29 cellular contexts compared by ENCODE assay signal in genomic region chr2:75533135-75533534, GRCh38. TPM values are rescaled to one million over a fixed set of nuclear protein-coding genes. Genes with fewer than 3 reads are reported as not detected.
"Had no signal": no experiment of that assay in that cellular context is flagged by ENCODE, and none has a peak within 500 bp of the region (broad histone marks: within the 10 kb centered on the region; RNA-seq: fewer than 3 reads in every experiment).

No MANE protein-coding gene starts in this region.

- H3K4me1 Mint-ChIP-seq: stimulated activated effector memory CD8-positive, alpha-beta T cell treated with anti-CD3 and anti-CD28 coated beads, Interleukin-12 subunit alpha, Interleukin-12 subunit beta, amount 100 ng/mL, for 72 hours; stimulated activated memory B cell treated with anti-CD40 and anti-IgM and Interleukin-4, amounts not matched to agents 10 μg/mL and 1 μg/mL and 100 μg/mL, for 72 hours; stimulated activated naive B cell treated with anti-CD40 and anti-IgM and Interleukin-4, amounts not matched to agents 10 μg/mL and 1 μg/mL and 100 μg/mL, for 72 hours; stimulated activated naive CD8-positive, alpha-beta T cell treated with anti-CD3 and anti-CD28 coated beads, Interleukin-15, amount 100 ng/mL, for 72 hours had no signal

- H3K4me3 ChIP-seq: stomach, suprapubic skin, testis, thoracic aorta, thyroid gland, tibial artery, tibial nerve, transverse colon, upper lobe of left lung, upper lobe of right lung, uterus, vagina had no signal

- H3K4me3 Mint-ChIP-seq: stimulated activated effector memory CD8-positive, alpha-beta T cell treated with anti-CD3 and anti-CD28 coated beads, Interleukin-12 subunit alpha, Interleukin-12 subunit beta, amount 100 ng/mL, for 72 hours; stimulated activated memory B cell treated with anti-CD40 and anti-IgM and Interleukin-4, amounts not matched to agents 10 μg/mL and 1 μg/mL and 100 μg/mL, for 72 hours; stimulated activated naive B cell treated with anti-CD40 and anti-IgM and Interleukin-4, amounts not matched to agents 10 μg/mL and 1 μg/mL and 100 μg/mL, for 72 hours; stimulated activated naive CD8-positive, alpha-beta T cell treated with anti-CD3 and anti-CD28 coated beads, Interleukin-15, amount 100 ng/mL, for 72 hours; stimulated activated naive CD8-positive, alpha-beta T cell treated with anti-CD3 and anti-CD28 coated beads, Interleukin-15, Interleukin-2, amounts not matched to agents 100 ng/mL and 50 ng/mL, for 24 hours; type B pancreatic cell had no signal

- H3K9me3 Mint-ChIP-seq: stimulated activated naive CD8-positive, alpha-beta T cell treated with anti-CD3 and anti-CD28 coated beads, Interleukin-15, amount 100 ng/mL, for 72 hours had no signal

- ATAC-seq: stimulated activated effector memory CD8-positive, alpha-beta T cell treated with anti-CD3 and anti-CD28 coated beads, Interleukin-12 subunit alpha, Interleukin-12 subunit beta, amount 100 ng/mL, for 72 hours; stimulated activated memory B cell treated with anti-CD40 and anti-IgM and Interleukin-4, amounts not matched to agents 10 μg/mL and 1 μg/mL and 100 μg/mL, for 72 hours; stimulated activated naive B cell treated with anti-CD40 and anti-IgM and Interleukin-4, amounts not matched to agents 10 μg/mL and 1 μg/mL and 100 μg/mL, for 72 hours; stimulated activated naive CD8-positive, alpha-beta T cell treated with anti-CD3 and anti-CD28 coated beads, Interleukin-15, amount 100 ng/mL, for 72 hours; stimulated activated naive CD8-positive, alpha-beta T cell treated with anti-CD3 and anti-CD28 coated beads, Interleukin-15, Interleukin-2, amounts not matched to agents 100 U/mL and 50 U/mL, for 24 hours; upper lobe of right lung had no signal

- DNase-seq: stimulated activated CD4-positive, alpha-beta T cell treated with anti-CD3 and anti-CD28 coated beads, Interleukin-2, amount 100 ng/mL, for 48 hours; stimulated activated CD4-positive, alpha-beta T cell treated with anti-CD3 and anti-CD28 coated beads, Interleukin-4, amount 100 ng/mL, for 1 hour; stimulated activated CD4-positive, alpha-beta T cell treated with anti-CD3 and anti-CD28 coated beads, Interleukin-4, amount 100 ng/mL, for 24 hours; stimulated activated CD4-positive, alpha-beta T cell treated with anti-CD3 and anti-CD28 coated beads, Interleukin-4, amount 100 ng/mL, for 4 hours; stimulated activated CD8-positive, alpha-beta memory T cell treated with anti-CD3 and anti-CD28 coated beads, Interleukin-4, amount 100 ng/mL, for 48 hours; stimulated activated naive B cell treated with anti-CD40 and anti-IgM and Interleukin-4, amounts not matched to agents 10 μg/mL and 1 μg/mL and 100 μg/mL, for 72 hours; stimulated activated naive CD4-positive, alpha-beta T cell; stimulated activated naive CD4-positive, alpha-beta T cell treated with Interleukin-2 at 50 U/mL for 16 hours; stimulated activated naive CD8-positive, alpha-beta T cell treated with anti-CD3 and anti-CD28 coated beads, Interleukin-15, amount 100 ng/mL, for 72 hours; stimulated activated naive CD8-positive, alpha-beta T cell treated with anti-CD3 and anti-CD28 coated beads, Interleukin-15, Interleukin-2, amounts not matched to agents 100 U/mL and 50 U/mL, for 24 hours; stomach; substantia nigra; testis; thyroid gland; tibial artery; transverse colon; trophoblast cell; upper lobe of left lung; upper lobe of right lung; uterus had no signal

- H3K9me3 ChIP-seq: stomach, suprapubic skin, testis, thoracic aorta, thyroid gland, tibial artery, tibial nerve, transverse colon, upper lobe of left lung, upper lobe of right lung, uterus, vagina had no signal

- H3K36me3 ChIP-seq: stomach, suprapubic skin, thoracic aorta, thyroid gland, tibial artery, tibial nerve, transverse colon, upper lobe of left lung, upper lobe of right lung, uterus, vagina had no signal

- H3K36me3 Mint-ChIP-seq: stimulated activated effector memory CD8-positive, alpha-beta T cell treated with anti-CD3 and anti-CD28 coated beads, Interleukin-12 subunit alpha, Interleukin-12 subunit beta, amount 100 ng/mL, for 72 hours; stimulated activated memory B cell treated with anti-CD40 and anti-IgM and Interleukin-4, amounts not matched to agents 10 μg/mL and 1 μg/mL and 100 μg/mL, for 72 hours; stimulated activated naive B cell treated with anti-CD40 and anti-IgM and Interleukin-4, amounts not matched to agents 10 μg/mL and 1 μg/mL and 100 μg/mL, for 72 hours; type B pancreatic cell had no signal

- H3K27ac ChIP-seq: stomach, suprapubic skin, testis, thoracic aorta, thyroid gland, tibial artery, tibial nerve, transverse colon, upper lobe of left lung, upper lobe of right lung, uterus, vagina had no signal

- FAIRE-seq: urothelium cell line had no signal

- H3K4me1 ChIP-seq: stomach, suprapubic skin, testis, thyroid gland, tibial artery, tibial nerve, transverse colon, upper lobe of left lung, upper lobe of right lung, uterus, vagina had no signal

- H3K27me3 ChIP-seq: stomach, suprapubic skin, testis, thyroid gland, tibial nerve, transverse colon, upper lobe of left lung, upper lobe of right lung, uterus, vagina had no signal

- H3K27ac Mint-ChIP-seq: stimulated activated effector memory CD8-positive, alpha-beta T cell treated with anti-CD3 and anti-CD28 coated beads, Interleukin-12 subunit alpha, Interleukin-12 subunit beta, amount 100 ng/mL, for 72 hours; stimulated activated memory B cell treated with anti-CD40 and anti-IgM and Interleukin-4, amounts not matched to agents 10 μg/mL and 1 μg/mL and 100 μg/mL, for 72 hours; stimulated activated naive B cell treated with anti-CD40 and anti-IgM and Interleukin-4, amounts not matched to agents 10 μg/mL and 1 μg/mL and 100 μg/mL, for 72 hours; stimulated activated naive CD8-positive, alpha-beta T cell treated with anti-CD3 and anti-CD28 coated beads, Interleukin-15, amount 100 ng/mL, for 72 hours; stimulated activated naive CD8-positive, alpha-beta T cell treated with anti-CD3 and anti-CD28 coated beads, Interleukin-15, Interleukin-2, amounts not matched to agents 100 ng/mL and 50 ng/mL, for 24 hours; type B pancreatic cell had no signal

RNA-seq across cellular contexts. Expression of gene EVA1A, which starts 27.6 kb away (rescaled TPM):
- total RNA-seq: transverse colon, vagina had no signal
